In genomic region chr5:137734962-137735530, GRCh38 we compare ENCODE assay signal across 9 cellular contexts. TPM values are rescaled to one million over a fixed set of nuclear protein-coding genes. Genes with fewer than 3 reads are reported as not detected.
DNase-seq lines count a peak whose midpoint lies in the region; ATAC-seq, FAIRE-seq and TF ChIP-seq lines count a peak whose summit lies in the region.
"Had no signal": no experiment of that assay in that cellular context is flagged by ENCODE, and none has a peak within 500 bp of the region (broad histone marks: within the 10 kb centered on the region; RNA-seq: fewer than 3 reads in every experiment).

No MANE protein-coding gene starts in this region.

- H3K27me3 ChIP-seq in ACC112 (ENCODE audit: insufficient read depth, low read length) (no peaks in the 10 kb centered on the region), astrocyte (ENCODE audit: insufficient read depth, low read length) (no peaks in the 10 kb centered on the region), iPS-15b (ENCODE audit: control insufficient read depth, insufficient read depth, low read length) (no peaks in the 10 kb centered on the region), skeletal muscle satellite cell (ENCODE audit: control insufficient read depth, insufficient read depth, low read length) (no peaks in the 10 kb centered on the region)

- DNase-seq in GM12892 (ENCODE audit: insufficient read length) (no peak), astrocyte (ENCODE audit: low read depth) (peak; percentile 44), NCI-H2081 treated with DMSO at 0.1 percent for 48 hours (lab: John Stamatoyannopoulos, UW) (no peak), NCI-H1930 (lab: John Stamatoyannopoulos, UW) (no peak)

- H3K9me3 Mint-ChIP-seq in astrocyte (ENCODE audit: unreplicated experiment) = peaks cover 9% of the 10 kb centered on the region

- H3K27ac Mint-ChIP-seq in astrocyte (ENCODE audit: unreplicated experiment) = no peak overlapping the region

- ATAC-seq in HG03460 (IDR thresholded peaks at IDR 0.05; ENCODE audit: unreplicated experiment) = peak; percentile 29
- ATAC-seq: HCT116 had no signal

- no peaks in the 10 kb centered on the region for H3K36me3 Mint-ChIP-seq in astrocyte (ENCODE audit: low read depth, unreplicated experiment)

- no peaks in the 10 kb centered on the region for H3K27me3 Mint-ChIP-seq in astrocyte (ENCODE audit: low read depth, unreplicated experiment)

- H3K4me2 ChIP-seq in astrocyte (ENCODE audit: low read length) = peak overlapping the region; percentile 96
- peak overlapping the region; percentile 87 for H3K4me2 ChIP-seq in skeletal muscle satellite cell (ENCODE audit: low read length)

- peaks cover 44% of the 10 kb centered on the region for H3K4me1 ChIP-seq in ACC112 (ENCODE audit: control insufficient read depth, insufficient read depth, low read length, unreplicated experiment)
- H3K4me1 ChIP-seq in astrocyte (ENCODE audit: insufficient read depth, low read length) = peaks cover 30% of the 10 kb centered on the region
- peaks cover 14% of the 10 kb centered on the region for H3K4me1 ChIP-seq in iPS-15b (ENCODE audit: control insufficient read depth, insufficient read depth, low read length)
- peaks cover 32% of the 10 kb centered on the region for H3K4me1 ChIP-seq in skeletal muscle satellite cell (ENCODE audit: control insufficient read depth, insufficient read depth, low read length)

- H3K4me3 Mint-ChIP-seq in astrocyte (ENCODE audit: unreplicated experiment) = no peak overlapping the region

- peaks cover 22% of the 10 kb centered on the region for H3K4me1 Mint-ChIP-seq in astrocyte (ENCODE audit: low read depth, unreplicated experiment)

- no peak overlapping the region for H3K27ac ChIP-seq in ACC112 (ENCODE audit: low read depth, low read length)
- no peak overlapping the region for H3K27ac ChIP-seq in astrocyte (ENCODE audit: low read depth, low read length)

- H3K4me3 ChIP-seq in ACC112 (ENCODE audit: low read depth, low read length) (peak overlapping the region; percentile 65), astrocyte (ENCODE audit: insufficient read depth, low read depth, low read length) (peak overlapping the region; percentile 66), iPS-15b (ENCODE audit: low read depth, low read length) (peak overlapping the region; percentile 89), skeletal muscle satellite cell (ENCODE audit: low read length) (peak overlapping the region; percentile 64)

- H3K9ac ChIP-seq in astrocyte (ENCODE audit: low read length) (peak overlapping the region; percentile 74), iPS-15b (ENCODE audit: low read depth, low read length) (peak overlapping the region; percentile 70), skeletal muscle satellite cell (ENCODE audit: low read depth, low read length) (peak overlapping the region; percentile 54)

- no peaks in the 10 kb centered on the region for H3K36me3 ChIP-seq in ACC112 (ENCODE audit: insufficient read depth, low read length)
- H3K36me3 ChIP-seq in astrocyte (ENCODE audit: insufficient read depth, low read length) = no peaks in the 10 kb centered on the region
- no peaks in the 10 kb centered on the region for H3K36me3 ChIP-seq in iPS-15b (ENCODE audit: control insufficient read depth, insufficient read depth, low read length)
- H3K36me3 ChIP-seq in skeletal muscle satellite cell (ENCODE audit: insufficient read depth, low read length) = no peaks in the 10 kb centered on the region

- H4K20me1 ChIP-seq in astrocyte (ENCODE audit: insufficient read depth, low read length) = no peaks in the 10 kb centered on the region

- no peaks in the 10 kb centered on the region for H3K9me3 ChIP-seq in astrocyte (ENCODE audit: insufficient read depth, low read depth, low read length)
- no peaks in the 10 kb centered on the region for H3K9me3 ChIP-seq in iPS-15b (ENCODE audit: control insufficient read depth, insufficient read depth, low read length)
- no peaks in the 10 kb centered on the region for H3K9me3 ChIP-seq in skeletal muscle satellite cell (replicated peaks; ENCODE audit: low read length)

- H2AFZ ChIP-seq in ACC112 (ENCODE audit: low read length, unreplicated experiment) = peak overlapping the region; percentile 26
- peak overlapping the region; percentile 96 for H2AFZ ChIP-seq in astrocyte (ENCODE audit: low read depth, low read length)

- TF ChIP-seq CTCF in astrocyte (IDR thresholded peaks at IDR 0.05; ENCODE audit: insufficient read depth, low read depth, low read length) = no peak

- TF ChIP-seq POLR2A in GM12892 (IDR thresholded peaks at IDR 0.05; ENCODE audit: low read depth, low read length) = no peak

- H3K79me2 ChIP-seq in ACC112 (ENCODE audit: control insufficient read depth, insufficient read depth, low read length, unreplicated experiment) (no peaks in the 10 kb centered on the region), astrocyte (ENCODE audit: insufficient read depth, low read length) (no peaks in the 10 kb centered on the region)

- FAIRE-seq in GM12892 (lab: Jason Lieb, UNC) = peak; percentile 70
- FAIRE-seq in astrocyte (lab: Jason Lieb, UNC) = no peak

RNA-seq across cellular contexts. Expression of gene KLHL3, which starts 0.8 kb away (rescaled TPM):
- 5.7 TPM for polyA plus RNA-seq in GM12892 (2012; ENCODE audit: missing spikeins)
- total RNA-seq in astrocyte = 8.9 and 11.8 TPM in 2 replicates
- total RNA-seq in skeletal muscle satellite cell (2012; rRNA removed) = 1.0 and 1.7 TPM in 2 replicates

RNA-seq across cellular contexts. Expression of gene HNRNPA0, which starts 19.1 kb away (rescaled TPM):
- polyA plus RNA-seq in GM12892 (2012; ENCODE audit: missing spikeins) = 18.2 TPM
- total RNA-seq in astrocyte = 29.5 and 30.2 TPM in 2 replicates
- total RNA-seq in skeletal muscle satellite cell (2012; rRNA removed) = 11.4 and 12.5 TPM in 2 replicates
